In the genomic region with DNA sequence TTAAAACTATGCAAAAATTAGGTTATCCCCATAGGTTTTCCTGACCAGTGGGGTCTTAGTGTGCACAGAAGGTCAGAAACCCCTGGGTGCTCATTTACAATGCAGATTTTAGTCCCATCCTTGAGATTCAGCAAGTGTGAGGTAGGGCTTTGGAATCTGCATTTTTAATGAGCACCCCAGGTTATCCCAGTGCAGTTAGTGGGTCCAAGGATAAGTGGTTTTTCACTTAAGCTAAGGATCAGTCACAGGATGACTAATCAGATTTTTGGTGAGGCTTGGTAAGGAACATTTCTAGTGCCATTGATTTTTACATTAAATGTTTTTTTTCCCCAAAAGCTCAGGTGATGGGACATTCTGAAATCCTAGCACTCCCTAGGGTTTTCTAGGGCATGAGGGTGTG, we compare ENCODE assay signal across 2 cellular contexts.
TF ChIP-seq lines count a peak whose summit lies in the region.

No MANE protein-coding gene starts in this region.

TF ChIP-seq in GM23338, 12 proteins besides CTCF, POLR2A, EP300 and RAD21:
- TF ChIP-seq EZH2phosphoT487 (IDR thresholded peaks at IDR 0.05; ENCODE audit: unreplicated experiment), result no peak
- no peak for TF ChIP-seq CREB1 (CRISPR knock-in tag; IDR thresholded peaks at IDR 0.05; ENCODE audit: low read depth)
- no peak for TF ChIP-seq EZH2 (IDR thresholded peaks at IDR 0.05; ENCODE audit: low read depth, unreplicated experiment)
- no peak for TF ChIP-seq NANOG (IDR thresholded peaks at IDR 0.05; ENCODE audit: borderline replicate concordance)
- TF ChIP-seq POLR2AphosphoS5 (IDR thresholded peaks at IDR 0.05; ENCODE audit: low read depth), result no peak
- TF ChIP-seq, protein P1, sequence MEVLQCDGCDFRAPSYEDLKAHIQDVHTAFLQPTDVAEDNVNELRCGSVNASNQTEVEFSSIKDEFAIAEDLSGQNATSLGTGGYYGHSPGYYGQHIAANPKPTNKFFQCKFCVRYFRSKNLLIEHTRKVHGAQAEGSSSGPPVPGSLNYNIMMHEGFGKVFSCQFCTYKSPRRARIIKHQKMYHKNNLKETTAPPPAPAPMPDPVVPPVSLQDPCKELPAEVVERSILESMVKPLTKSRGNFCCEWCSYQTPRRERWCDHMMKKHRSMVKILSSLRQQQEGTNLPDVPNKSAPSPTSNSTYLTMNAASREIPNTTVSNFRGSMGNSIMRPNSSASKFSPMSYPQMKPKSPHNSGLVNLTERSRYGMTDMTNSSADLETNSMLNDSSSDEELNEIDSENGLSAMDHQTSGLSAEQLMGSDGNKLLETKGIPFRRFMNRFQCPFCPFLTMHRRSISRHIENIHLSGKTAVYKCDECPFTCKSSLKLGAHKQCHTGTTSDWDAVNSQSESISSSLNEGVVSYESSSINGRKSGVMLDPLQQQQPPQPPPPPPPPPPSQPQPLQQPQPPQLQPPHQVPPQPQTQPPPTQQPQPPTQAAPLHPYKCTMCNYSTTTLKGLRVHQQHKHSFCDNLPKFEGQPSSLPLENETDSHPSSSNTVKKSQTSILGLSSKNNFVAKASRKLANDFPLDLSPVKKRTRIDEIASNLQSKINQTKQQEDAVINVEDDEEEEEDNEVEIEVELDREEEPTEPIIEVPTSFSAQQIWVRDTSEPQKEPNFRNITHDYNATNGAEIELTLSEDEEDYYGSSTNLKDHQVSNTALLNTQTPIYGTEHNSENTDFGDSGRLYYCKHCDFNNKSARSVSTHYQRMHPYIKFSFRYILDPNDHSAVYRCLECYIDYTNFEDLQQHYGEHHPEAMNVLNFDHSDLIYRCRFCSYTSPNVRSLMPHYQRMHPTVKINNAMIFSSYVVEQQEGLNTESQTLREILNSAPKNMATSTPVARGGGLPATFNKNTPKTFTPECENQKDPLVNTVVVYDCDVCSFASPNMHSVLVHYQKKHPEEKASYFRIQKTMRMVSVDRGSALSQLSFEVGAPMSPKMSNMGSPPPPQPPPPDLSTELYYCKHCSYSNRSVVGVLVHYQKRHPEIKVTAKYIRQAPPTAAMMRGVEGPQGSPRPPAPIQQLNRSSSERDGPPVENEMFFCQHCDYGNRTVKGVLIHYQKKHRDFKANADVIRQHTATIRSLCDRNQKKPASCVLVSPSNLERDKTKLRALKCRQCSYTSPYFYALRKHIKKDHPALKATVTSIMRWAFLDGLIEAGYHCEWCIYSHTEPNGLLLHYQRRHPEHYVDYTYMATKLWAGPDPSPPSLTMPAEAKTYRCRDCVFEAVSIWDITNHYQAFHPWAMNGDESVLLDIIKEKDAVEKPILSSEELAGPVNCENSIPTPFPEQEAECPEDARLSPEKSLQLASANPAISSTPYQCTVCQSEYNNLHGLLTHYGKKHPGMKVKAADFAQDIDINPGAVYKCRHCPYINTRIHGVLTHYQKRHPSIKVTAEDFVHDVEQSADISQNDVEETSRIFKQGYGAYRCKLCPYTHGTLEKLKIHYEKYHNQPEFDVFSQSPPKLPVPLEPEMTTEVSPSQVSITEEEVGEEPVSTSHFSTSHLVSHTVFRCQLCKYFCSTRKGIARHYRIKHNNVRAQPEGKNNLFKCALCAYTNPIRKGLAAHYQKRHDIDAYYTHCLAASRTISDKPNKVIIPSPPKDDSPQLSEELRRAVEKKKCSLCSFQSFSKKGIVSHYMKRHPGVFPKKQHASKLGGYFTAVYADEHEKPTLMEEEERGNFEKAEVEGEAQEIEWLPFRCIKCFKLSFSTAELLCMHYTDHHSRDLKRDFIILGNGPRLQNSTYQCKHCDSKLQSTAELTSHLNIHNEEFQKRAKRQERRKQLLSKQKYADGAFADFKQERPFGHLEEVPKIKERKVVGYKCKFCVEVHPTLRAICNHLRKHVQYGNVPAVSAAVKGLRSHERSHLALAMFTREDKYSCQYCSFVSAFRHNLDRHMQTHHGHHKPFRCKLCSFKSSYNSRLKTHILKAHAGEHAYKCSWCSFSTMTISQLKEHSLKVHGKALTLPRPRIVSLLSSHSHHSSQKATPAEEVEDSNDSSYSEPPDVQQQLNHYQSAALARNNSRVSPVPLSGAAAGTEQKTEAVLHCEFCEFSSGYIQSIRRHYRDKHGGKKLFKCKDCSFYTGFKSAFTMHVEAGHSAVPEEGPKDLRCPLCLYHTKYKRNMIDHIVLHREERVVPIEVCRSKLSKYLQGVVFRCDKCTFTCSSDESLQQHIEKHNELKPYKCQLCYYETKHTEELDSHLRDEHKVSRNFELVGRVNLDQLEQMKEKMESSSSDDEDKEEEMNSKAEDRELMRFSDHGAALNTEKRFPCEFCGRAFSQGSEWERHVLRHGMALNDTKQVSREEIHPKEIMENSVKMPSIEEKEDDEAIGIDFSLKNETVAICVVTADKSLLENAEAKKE (CRISPR knock-in tag; IDR thresholded peaks at IDR 0.05), result no peak
- TF ChIP-seq, protein P2, sequence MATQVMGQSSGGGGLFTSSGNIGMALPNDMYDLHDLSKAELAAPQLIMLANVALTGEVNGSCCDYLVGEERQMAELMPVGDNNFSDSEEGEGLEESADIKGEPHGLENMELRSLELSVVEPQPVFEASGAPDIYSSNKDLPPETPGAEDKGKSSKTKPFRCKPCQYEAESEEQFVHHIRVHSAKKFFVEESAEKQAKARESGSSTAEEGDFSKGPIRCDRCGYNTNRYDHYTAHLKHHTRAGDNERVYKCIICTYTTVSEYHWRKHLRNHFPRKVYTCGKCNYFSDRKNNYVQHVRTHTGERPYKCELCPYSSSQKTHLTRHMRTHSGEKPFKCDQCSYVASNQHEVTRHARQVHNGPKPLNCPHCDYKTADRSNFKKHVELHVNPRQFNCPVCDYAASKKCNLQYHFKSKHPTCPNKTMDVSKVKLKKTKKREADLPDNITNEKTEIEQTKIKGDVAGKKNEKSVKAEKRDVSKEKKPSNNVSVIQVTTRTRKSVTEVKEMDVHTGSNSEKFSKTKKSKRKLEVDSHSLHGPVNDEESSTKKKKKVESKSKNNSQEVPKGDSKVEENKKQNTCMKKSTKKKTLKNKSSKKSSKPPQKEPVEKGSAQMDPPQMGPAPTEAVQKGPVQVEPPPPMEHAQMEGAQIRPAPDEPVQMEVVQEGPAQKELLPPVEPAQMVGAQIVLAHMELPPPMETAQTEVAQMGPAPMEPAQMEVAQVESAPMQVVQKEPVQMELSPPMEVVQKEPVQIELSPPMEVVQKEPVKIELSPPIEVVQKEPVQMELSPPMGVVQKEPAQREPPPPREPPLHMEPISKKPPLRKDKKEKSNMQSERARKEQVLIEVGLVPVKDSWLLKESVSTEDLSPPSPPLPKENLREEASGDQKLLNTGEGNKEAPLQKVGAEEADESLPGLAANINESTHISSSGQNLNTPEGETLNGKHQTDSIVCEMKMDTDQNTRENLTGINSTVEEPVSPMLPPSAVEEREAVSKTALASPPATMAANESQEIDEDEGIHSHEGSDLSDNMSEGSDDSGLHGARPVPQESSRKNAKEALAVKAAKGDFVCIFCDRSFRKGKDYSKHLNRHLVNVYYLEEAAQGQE (IDR thresholded peaks at IDR 0.05; ENCODE audit: unreplicated experiment), result no peak
- no peak for TF ChIP-seq STAT1 (IDR thresholded peaks at IDR 0.05; ENCODE audit: unreplicated experiment)

TF ChIP-seq in H1, 55 proteins besides CTCF, POLR2A, EP300 and RAD21:
- no peak for TF ChIP-seq SUZ12 (IDR thresholded peaks at IDR 0.05; ENCODE audit: low read length)
- no peak for TF ChIP-seq HDAC2 (IDR thresholded peaks at IDR 0.05; ENCODE audit: borderline replicate concordance in 1 of 2, low read depth in 2 of 2, low read length in 2 of 2)
- TF ChIP-seq NANOG (IDR thresholded peaks at IDR 0.05; ENCODE audit: insufficient read depth, low read depth, low read length, poor library complexity, severe bottlenecking), result no peak
- TF ChIP-seq, protein P3, sequence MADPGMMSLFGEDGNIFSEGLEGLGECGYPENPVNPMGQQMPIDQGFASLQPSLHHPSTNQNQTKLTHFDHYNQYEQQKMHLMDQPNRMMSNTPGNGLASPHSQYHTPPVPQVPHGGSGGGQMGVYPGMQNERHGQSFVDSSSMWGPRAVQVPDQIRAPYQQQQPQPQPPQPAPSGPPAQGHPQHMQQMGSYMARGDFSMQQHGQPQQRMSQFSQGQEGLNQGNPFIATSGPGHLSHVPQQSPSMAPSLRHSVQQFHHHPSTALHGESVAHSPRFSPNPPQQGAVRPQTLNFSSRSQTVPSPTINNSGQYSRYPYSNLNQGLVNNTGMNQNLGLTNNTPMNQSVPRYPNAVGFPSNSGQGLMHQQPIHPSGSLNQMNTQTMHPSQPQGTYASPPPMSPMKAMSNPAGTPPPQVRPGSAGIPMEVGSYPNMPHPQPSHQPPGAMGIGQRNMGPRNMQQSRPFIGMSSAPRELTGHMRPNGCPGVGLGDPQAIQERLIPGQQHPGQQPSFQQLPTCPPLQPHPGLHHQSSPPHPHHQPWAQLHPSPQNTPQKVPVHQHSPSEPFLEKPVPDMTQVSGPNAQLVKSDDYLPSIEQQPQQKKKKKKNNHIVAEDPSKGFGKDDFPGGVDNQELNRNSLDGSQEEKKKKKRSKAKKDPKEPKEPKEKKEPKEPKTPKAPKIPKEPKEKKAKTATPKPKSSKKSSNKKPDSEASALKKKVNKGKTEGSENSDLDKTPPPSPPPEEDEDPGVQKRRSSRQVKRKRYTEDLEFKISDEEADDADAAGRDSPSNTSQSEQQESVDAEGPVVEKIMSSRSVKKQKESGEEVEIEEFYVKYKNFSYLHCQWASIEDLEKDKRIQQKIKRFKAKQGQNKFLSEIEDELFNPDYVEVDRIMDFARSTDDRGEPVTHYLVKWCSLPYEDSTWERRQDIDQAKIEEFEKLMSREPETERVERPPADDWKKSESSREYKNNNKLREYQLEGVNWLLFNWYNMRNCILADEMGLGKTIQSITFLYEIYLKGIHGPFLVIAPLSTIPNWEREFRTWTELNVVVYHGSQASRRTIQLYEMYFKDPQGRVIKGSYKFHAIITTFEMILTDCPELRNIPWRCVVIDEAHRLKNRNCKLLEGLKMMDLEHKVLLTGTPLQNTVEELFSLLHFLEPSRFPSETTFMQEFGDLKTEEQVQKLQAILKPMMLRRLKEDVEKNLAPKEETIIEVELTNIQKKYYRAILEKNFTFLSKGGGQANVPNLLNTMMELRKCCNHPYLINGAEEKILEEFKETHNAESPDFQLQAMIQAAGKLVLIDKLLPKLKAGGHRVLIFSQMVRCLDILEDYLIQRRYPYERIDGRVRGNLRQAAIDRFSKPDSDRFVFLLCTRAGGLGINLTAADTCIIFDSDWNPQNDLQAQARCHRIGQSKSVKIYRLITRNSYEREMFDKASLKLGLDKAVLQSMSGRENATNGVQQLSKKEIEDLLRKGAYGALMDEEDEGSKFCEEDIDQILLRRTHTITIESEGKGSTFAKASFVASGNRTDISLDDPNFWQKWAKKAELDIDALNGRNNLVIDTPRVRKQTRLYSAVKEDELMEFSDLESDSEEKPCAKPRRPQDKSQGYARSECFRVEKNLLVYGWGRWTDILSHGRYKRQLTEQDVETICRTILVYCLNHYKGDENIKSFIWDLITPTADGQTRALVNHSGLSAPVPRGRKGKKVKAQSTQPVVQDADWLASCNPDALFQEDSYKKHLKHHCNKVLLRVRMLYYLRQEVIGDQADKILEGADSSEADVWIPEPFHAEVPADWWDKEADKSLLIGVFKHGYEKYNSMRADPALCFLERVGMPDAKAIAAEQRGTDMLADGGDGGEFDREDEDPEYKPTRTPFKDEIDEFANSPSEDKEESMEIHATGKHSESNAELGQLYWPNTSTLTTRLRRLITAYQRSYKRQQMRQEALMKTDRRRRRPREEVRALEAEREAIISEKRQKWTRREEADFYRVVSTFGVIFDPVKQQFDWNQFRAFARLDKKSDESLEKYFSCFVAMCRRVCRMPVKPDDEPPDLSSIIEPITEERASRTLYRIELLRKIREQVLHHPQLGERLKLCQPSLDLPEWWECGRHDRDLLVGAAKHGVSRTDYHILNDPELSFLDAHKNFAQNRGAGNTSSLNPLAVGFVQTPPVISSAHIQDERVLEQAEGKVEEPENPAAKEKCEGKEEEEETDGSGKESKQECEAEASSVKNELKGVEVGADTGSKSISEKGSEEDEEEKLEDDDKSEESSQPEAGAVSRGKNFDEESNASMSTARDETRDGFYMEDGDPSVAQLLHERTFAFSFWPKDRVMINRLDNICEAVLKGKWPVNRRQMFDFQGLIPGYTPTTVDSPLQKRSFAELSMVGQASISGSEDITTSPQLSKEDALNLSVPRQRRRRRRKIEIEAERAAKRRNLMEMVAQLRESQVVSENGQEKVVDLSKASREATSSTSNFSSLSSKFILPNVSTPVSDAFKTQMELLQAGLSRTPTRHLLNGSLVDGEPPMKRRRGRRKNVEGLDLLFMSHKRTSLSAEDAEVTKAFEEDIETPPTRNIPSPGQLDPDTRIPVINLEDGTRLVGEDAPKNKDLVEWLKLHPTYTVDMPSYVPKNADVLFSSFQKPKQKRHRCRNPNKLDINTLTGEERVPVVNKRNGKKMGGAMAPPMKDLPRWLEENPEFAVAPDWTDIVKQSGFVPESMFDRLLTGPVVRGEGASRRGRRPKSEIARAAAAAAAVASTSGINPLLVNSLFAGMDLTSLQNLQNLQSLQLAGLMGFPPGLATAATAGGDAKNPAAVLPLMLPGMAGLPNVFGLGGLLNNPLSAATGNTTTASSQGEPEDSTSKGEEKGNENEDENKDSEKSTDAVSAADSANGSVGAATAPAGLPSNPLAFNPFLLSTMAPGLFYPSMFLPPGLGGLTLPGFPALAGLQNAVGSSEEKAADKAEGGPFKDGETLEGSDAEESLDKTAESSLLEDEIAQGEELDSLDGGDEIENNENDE (IDR thresholded peaks at IDR 0.05; ENCODE audit: insufficient replicate concordance, low read length), result no peak
- TF ChIP-seq EGR1 (IDR thresholded peaks at IDR 0.05; ENCODE audit: borderline replicate concordance, low read depth, low read length), result no peak
- no peak for TF ChIP-seq HDAC6 (IDR thresholded peaks at IDR 0.05; ENCODE audit: low read depth, low read length)
- no peak for TF ChIP-seq CTBP2 (IDR thresholded peaks at IDR 0.05; ENCODE audit: borderline replicate concordance, insufficient read depth, insufficient read length, low read length)
- TF ChIP-seq SP2 (IDR thresholded peaks at IDR 0.05; ENCODE audit: low read length), result no peak
- no peak for TF ChIP-seq YY1 (IDR thresholded peaks at IDR 0.05; ENCODE audit: low read depth, low read length)
- TF ChIP-seq NRF1 (IDR thresholded peaks at IDR 0.05; ENCODE audit: low read depth, low read length), result no peak
- TF ChIP-seq TBP (IDR thresholded peaks at IDR 0.05; ENCODE audit: low read depth, low read length), result no peak
- TF ChIP-seq CHD2 (IDR thresholded peaks at IDR 0.05; ENCODE audit: low read length), result no peak
- TF ChIP-seq ZNF274 (IDR thresholded peaks at IDR 0.05; ENCODE audit: borderline replicate concordance, extremely low read depth, low read length), result no peak
- no peak for TF ChIP-seq CHD1 (IDR thresholded peaks at IDR 0.05; ENCODE audit: low read depth, low read length)
- TF ChIP-seq, protein P4, sequence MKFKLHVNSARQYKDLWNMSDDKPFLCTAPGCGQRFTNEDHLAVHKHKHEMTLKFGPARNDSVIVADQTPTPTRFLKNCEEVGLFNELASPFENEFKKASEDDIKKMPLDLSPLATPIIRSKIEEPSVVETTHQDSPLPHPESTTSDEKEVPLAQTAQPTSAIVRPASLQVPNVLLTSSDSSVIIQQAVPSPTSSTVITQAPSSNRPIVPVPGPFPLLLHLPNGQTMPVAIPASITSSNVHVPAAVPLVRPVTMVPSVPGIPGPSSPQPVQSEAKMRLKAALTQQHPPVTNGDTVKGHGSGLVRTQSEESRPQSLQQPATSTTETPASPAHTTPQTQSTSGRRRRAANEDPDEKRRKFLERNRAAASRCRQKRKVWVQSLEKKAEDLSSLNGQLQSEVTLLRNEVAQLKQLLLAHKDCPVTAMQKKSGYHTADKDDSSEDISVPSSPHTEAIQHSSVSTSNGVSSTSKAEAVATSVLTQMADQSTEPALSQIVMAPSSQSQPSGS (IDR thresholded peaks at IDR 0.05; ENCODE audit: low read length), result no peak
- TF ChIP-seq KDM1A (IDR thresholded peaks at IDR 0.05; ENCODE audit: borderline replicate concordance, low read length), result no peak
